In the genomic region with DNA sequence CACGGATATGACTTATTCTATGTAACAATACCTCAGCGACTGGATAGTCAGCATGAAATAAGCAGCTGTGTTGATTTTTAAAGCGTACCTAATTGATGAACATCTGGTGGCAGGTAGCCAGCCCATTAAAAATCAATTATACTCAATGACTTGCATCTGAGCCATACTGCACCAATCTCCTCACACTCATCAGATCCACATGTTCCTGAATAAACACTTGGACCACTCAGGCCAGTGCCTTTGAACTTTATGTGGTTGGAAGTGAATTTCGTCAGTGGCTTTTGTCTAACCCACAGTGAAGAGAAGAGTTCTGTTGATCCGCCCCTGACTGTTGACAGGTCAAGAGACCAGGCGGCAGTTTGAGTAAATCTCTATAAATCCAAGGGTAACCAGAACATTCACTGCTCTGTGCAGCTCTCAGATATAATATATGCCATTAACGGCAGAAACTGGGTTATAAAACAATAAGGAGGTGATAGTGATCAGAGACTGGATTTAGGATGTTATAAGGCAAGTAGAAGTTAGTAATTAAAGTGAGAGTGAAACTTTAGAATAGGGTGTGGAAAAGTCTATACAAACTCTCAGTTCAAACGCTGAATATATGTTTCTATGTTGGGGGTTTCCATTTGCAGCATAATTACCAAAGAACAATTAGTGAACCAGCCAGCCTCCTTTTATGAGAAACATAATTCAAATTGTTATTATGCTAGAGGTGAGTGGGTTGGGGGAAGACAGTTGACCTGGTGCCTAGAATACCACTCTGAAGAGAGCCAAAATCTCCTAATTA, we compare ENCODE assay signal across 20 cellular contexts.
DNase-seq lines count a peak whose midpoint lies in the region; TF ChIP-seq lines count a peak whose summit lies in the region.
"Had no signal": no experiment of that assay in that cellular context is flagged by ENCODE, and none has a peak within 500 bp of the region (broad histone marks: within the 10 kb centered on the region; RNA-seq: fewer than 3 reads in every experiment).

No MANE protein-coding gene starts in this region.

- TF ChIP-seq CTCF in AG10803 (conservative IDR thresholded peaks at IDR 0.05; ENCODE audit: low read length) (no peak), HFF-Myc (IDR thresholded peaks at IDR 0.05; ENCODE audit: low read depth, low read length, missing control alignments) (no peak), fibroblast of villous mesenchyme (IDR thresholded peaks at IDR 0.05; ENCODE audit: insufficient read depth, low read depth, low read length) (no peak)

- H3K4me3 ChIP-seq in AG10803 (ENCODE audit: low read length) (no peak overlapping the region), HFF-Myc (replicated peaks; ENCODE audit: low read depth, low read length) (no peak overlapping the region), fibroblast of villous mesenchyme (ENCODE audit: low read depth, low read length) (no peak overlapping the region)
- H3K4me3 ChIP-seq: body of pancreas, HAP-1, smooth muscle cell, testis had no signal

- peak; percentile 54 for DNase-seq in AG10803 (ENCODE audit: low read depth)
- peak; percentile 99 for DNase-seq in HFF-Myc (ENCODE audit: extremely low read depth, low read depth)
- DNase-seq in RPMI7951 (ENCODE audit: low read depth), result peak; percentile 6
- peak; percentile 8 for DNase-seq in fibroblast of villous mesenchyme (ENCODE audit: low read depth)
- DNase-seq in NCI-H2081 treated with DMSO at 0.1 percent for 48 hours (lab: John Stamatoyannopoulos, UW), result no peak
- no peak for DNase-seq in ecto neural progenitor cell (ENCODE audit: low spot score)
- DNase-seq in HuH-7.5 (ENCODE audit: low spot score), result no peak
- DNase-seq in cerebellar nuclear complex (lab: John Stamatoyannopoulos, UW), result no peak
- DNase-seq: activated CD4-positive, alpha-beta T cell treated with anti-CD3 and anti-CD28 coated beads, Interleukin-2, amount 50 U/mL, for 4 hours; activated T-cell treated with anti-CD3 and anti-CD28 coated beads, Interleukin-2, amount 50 U/mL, for 4 hours; BE2C; body of pancreas; cortex of kidney; glutamatergic neuron; immature natural killer cell; KG1; naive thymus-derived CD8-positive, alpha-beta T cell; testis had no signal

Comparison
In these comparisons a context has a peak if more than half of its experiments do, and no peak if none do; other contexts are left out.
1. DNase-seq: peak in AG10803 (single experiment), HFF-Myc (single experiment), RPMI7951 (single experiment) and fibroblast of villous mesenchyme (single experiment); none in NCI-H2081 treated with DMSO at 0.1 percent for 48 hours (single experiment), ecto neural progenitor cell (single experiment), HuH-7.5 (single experiment) and cerebellar nuclear complex (0 of 2).